In genomic region chr5:172175263-172175719, GRCh38 we compare ENCODE assay signal across 8 cellular contexts. TPM values are rescaled to one million over a fixed set of nuclear protein-coding genes. Genes with fewer than 3 reads are reported as not detected.
DNase-seq lines count a peak whose midpoint lies in the region; ATAC-seq and TF ChIP-seq lines count a peak whose summit lies in the region.

No MANE protein-coding gene starts in this region.

- H3K27me3 Mint-ChIP-seq in activated CD4-positive, alpha-beta T cell treated with anti-CD3 and anti-CD28 coated beads, Interleukin-2, amount 10 ng/mL, durations not matched to agents 24 days and 14 days, result no peaks in the 10 kb centered on the region

- no peaks in the 10 kb centered on the region for H3K9me3 Mint-ChIP-seq in activated CD4-positive, alpha-beta T cell treated with anti-CD3 and anti-CD28 coated beads, Interleukin-2, amount 10 ng/mL, durations not matched to agents 24 days and 14 days

- WGBS in esophagus muscularis mucosa, result 59% methylated on average over 7 of the region's 7 CpGs

- DNase-seq in CD1c-positive myeloid dendritic cell (ENCODE audit: extremely low spot score), result peak; percentile 78
- DNase-seq in HL-60 (ENCODE audit: low read depth in 1 of 2, low spot score in 1 of 2), result peak; percentile 91 to 99
- DNase-seq in activated CD4-positive, alpha-beta T cell treated with anti-CD3 and anti-CD28 coated beads, Interleukin-2, amount 10 ng/mL, durations not matched to agents 24 days and 14 days, result peak; percentile 94
- DNase-seq in esophagus muscularis mucosa (ENCODE audit: extremely low spot score), result no peak
- DNase-seq in stimulated activated CD4-positive, alpha-beta T cell treated with anti-CD3 and anti-CD28 coated beads, Interleukin-4, amount 100 ng/mL, for 1 hour, result peak; percentile 84
- no peak for DNase-seq in COLO829 (ENCODE audit: low spot score)
- DNase-seq in NCI-H2227 (lab: John Stamatoyannopoulos, UW; ENCODE audit: unreplicated experiment), result no peak

- TF ChIP-seq EP300 in esophagus muscularis mucosa (IDR thresholded peaks at IDR 0.05), result no peak

- peaks cover 39% of the 10 kb centered on the region for H3K36me3 Mint-ChIP-seq in activated CD4-positive, alpha-beta T cell treated with anti-CD3 and anti-CD28 coated beads, Interleukin-2, amount 10 ng/mL, durations not matched to agents 24 days and 14 days (ENCODE audit: low read depth)

- TF ChIP-seq CTCF in HL-60 (IDR thresholded peaks at IDR 0.05; ENCODE audit: insufficient read depth, low read length) (no peak), esophagus muscularis mucosa (IDR thresholded peaks at IDR 0.05) (no peak)

- TF ChIP-seq POLR2A in esophagus muscularis mucosa (IDR thresholded peaks at IDR 0.05; ENCODE audit: low read depth), result no peak

- peaks cover 85% of the 10 kb centered on the region for H3K4me1 Mint-ChIP-seq in activated CD4-positive, alpha-beta T cell treated with anti-CD3 and anti-CD28 coated beads, Interleukin-2, amount 10 ng/mL, durations not matched to agents 24 days and 14 days

- H3K27ac ChIP-seq in HL-60 (replicated peaks) (peak overlapping the region; percentile 82), esophagus muscularis mucosa (replicated peaks in 1 of 4) (peak overlapping the region in 2 of 4 donors; percentile 23 to 57)

- no peaks in the 10 kb centered on the region for H3K9me3 ChIP-seq in esophagus muscularis mucosa

- H3K4me3 ChIP-seq in HL-60 (replicated peaks; ENCODE audit: insufficient read depth, low read length) (peak overlapping the region; percentile 42), esophagus muscularis mucosa (peak overlapping the region in 3 of 4 donors; percentile 8 to 37 (median 22))

- peak; percentile 47 for ATAC-seq in GM21360 (IDR thresholded peaks at IDR 0.05; ENCODE audit: unreplicated experiment)

- H3K4me1 ChIP-seq in esophagus muscularis mucosa, result peaks cover 48 to 75% (median 64%) of the 10 kb centered on the region in 4 donors

- H3K27me3 ChIP-seq in HL-60 (ENCODE audit: insufficient read depth, poor library complexity, severe bottlenecking), result no peaks in the 10 kb centered on the region
- H3K27me3 ChIP-seq in esophagus muscularis mucosa, result no peaks in the 10 kb centered on the region

- peak overlapping the region; percentile 96 for H3K27ac Mint-ChIP-seq in activated CD4-positive, alpha-beta T cell treated with anti-CD3 and anti-CD28 coated beads, Interleukin-2, amount 10 ng/mL, durations not matched to agents 24 days and 14 days

- peak overlapping the region; percentile 90 for H3K4me3 Mint-ChIP-seq in activated CD4-positive, alpha-beta T cell treated with anti-CD3 and anti-CD28 coated beads, Interleukin-2, amount 10 ng/mL, durations not matched to agents 24 days and 14 days

- intact Hi-C loops in activated CD4-positive, alpha-beta T cell treated with anti-CD3 and anti-CD28 coated beads, Interleukin-2, amount 10 ng/mL, durations not matched to agents 24 days and 14 days (cut with micrococcal nuclease), result loop anchor here (1.0 to 10.0 kb wide), 4 partner anchors 13 to 1880 kb away; partner anchors contain the start of genes CREBRF, LCP2 and STK10
- intact Hi-C loops in esophagus muscularis mucosa (cut with DNase I), result no loop called here

- no peaks in the 10 kb centered on the region for H3K36me3 ChIP-seq in esophagus muscularis mucosa

RNA-seq across cellular contexts. Expression of gene STK10, which starts 12.7 kb away (rescaled TPM):
- total RNA-seq in activated CD4-positive, alpha-beta T cell treated with anti-CD3 and anti-CD28 coated beads, Interleukin-2, amount 10 ng/mL, durations not matched to agents 24 days and 14 days, result 87.9 and 91.1 TPM in 2 replicates
- total RNA-seq in esophagus muscularis mucosa, result 10 to 100 TPM; 18.8 to 21.8 (median 19.4) TPM

RNA-seq across cellular contexts. Expression of gene EFCAB9, which starts 18.7 kb away (rescaled TPM):
- not detected in 2 replicates for total RNA-seq in activated CD4-positive, alpha-beta T cell treated with anti-CD3 and anti-CD28 coated beads, Interleukin-2, amount 10 ng/mL, durations not matched to agents 24 days and 14 days
- not detected for total RNA-seq in esophagus muscularis mucosa

Comparison
In these comparisons a context has a peak if more than half of its experiments do, and no peak if none do; other contexts are left out.
1. DNase-seq: peak in CD1c-positive myeloid dendritic cell (single experiment), HL-60 (2 of 2), activated CD4-positive, alpha-beta T cell treated with anti-CD3 and anti-CD28 coated beads, Interleukin-2, amount 10 ng/mL, durations not matched to agents 24 days and 14 days (single experiment) and stimulated activated CD4-positive, alpha-beta T cell treated with anti-CD3 and anti-CD28 coated beads, Interleukin-4, amount 100 ng/mL, for 1 hour (single experiment); none in esophagus muscularis mucosa (single experiment), COLO829 (single experiment) and NCI-H2227 (single experiment).